In genomic region chr4:2041234-2042130, GRCh38 we compare ENCODE assay signal across 1 cellular context.
TF ChIP-seq lines count a peak whose summit lies in the region.

No MANE protein-coding gene starts in this region.

TF ChIP-seq in SK-N-SH, 30 proteins besides CTCF, POLR2A, EP300 and RAD21 (continued from another document):
- TF ChIP-seq REST (IDR thresholded peaks at IDR 0.05; ENCODE audit: low read depth, low read length) (no peak), MAX (IDR thresholded peaks at IDR 0.05; ENCODE audit: low read depth) (peak; percentile 25; the same call in 1 of the 2 replicates), MEF2A (IDR thresholded peaks at IDR 0.05; ENCODE audit: borderline replicate concordance, low read depth) (no peak), GATA2 (CRISPR knock-in tag; IDR thresholded peaks at IDR 0.05) (no peak), NFIC (IDR thresholded peaks at IDR 0.05; ENCODE audit: borderline replicate concordance) (no peak), IRF3 (IDR thresholded peaks at IDR 0.05; ENCODE audit: low read depth, low read length) (no peak), USF2 (IDR thresholded peaks at IDR 0.05; ENCODE audit: borderline replicate concordance, low read depth, low read length) (no peak), POLR2AphosphoS5 (IDR thresholded peaks at IDR 0.05; ENCODE audit: low read depth, low read length) (peak; percentile 49; the same call in 1 of the 2 replicates), FOSL2 (IDR thresholded peaks at IDR 0.05; ENCODE audit: borderline replicate concordance, low read depth) (no peak), YY1 (IDR thresholded peaks at IDR 0.05; ENCODE audit: low read depth) (no peak), TAF1 (IDR thresholded peaks at IDR 0.05; ENCODE audit: borderline replicate concordance, low read depth, low read length) (no peak), GABPA (IDR thresholded peaks at IDR 0.05; ENCODE audit: low read depth) (peak; percentile 36; the same call in 1 of the 2 replicates)
